In genomic region chr19:33298146-33298911, GRCh38 we compare ENCODE assay signal across 12 cellular contexts.
DNase-seq lines count a peak whose midpoint lies in the region; FAIRE-seq and TF ChIP-seq lines count a peak whose summit lies in the region.
"Had no signal": no experiment of that assay in that cellular context is flagged by ENCODE, and none has a peak within 500 bp of the region (broad histone marks: within the 10 kb centered on the region; RNA-seq: fewer than 3 reads in every experiment).

No MANE protein-coding gene starts in this region.

- no peaks in the 10 kb centered on the region for H3K27me3 ChIP-seq in parathyroid adenoma (ENCODE audit: control insufficient read depth, insufficient read depth, low read length)
- H3K27me3 ChIP-seq: pancreas had no signal

- peaks cover 59% of the 10 kb centered on the region for H3K4me1 ChIP-seq in parathyroid adenoma

- peak overlapping the region; percentile 99 for H3K27ac ChIP-seq in parathyroid adenoma
- H3K27ac ChIP-seq: pancreas had no signal

- H2AFZ ChIP-seq in parathyroid adenoma, result peak overlapping the region; percentile 51

- TF ChIP-seq POLR2A in H54 (IDR thresholded peaks at IDR 0.05; ENCODE audit: low read depth, low read length), result no peak

- H3K4me2 ChIP-seq in parathyroid adenoma (ENCODE audit: low read length), result peak overlapping the region; percentile 25

- no peaks in the 10 kb centered on the region for H3K9me3 ChIP-seq in parathyroid adenoma (ENCODE audit: control insufficient read depth, low read length)
- H3K9me3 ChIP-seq: pancreas had no signal

- no peaks in the 10 kb centered on the region for H3K36me3 ChIP-seq in parathyroid adenoma (ENCODE audit: control insufficient read depth, insufficient read depth, low read length)
- H3K36me3 ChIP-seq: pancreas had no signal

- H3K4me3 ChIP-seq in epithelial cell of esophagus (ENCODE audit: low read length) (no peak overlapping the region), parathyroid adenoma (ENCODE audit: low read depth, low read length) (no peak overlapping the region)
- H3K4me3 ChIP-seq: pancreas had no signal

- peaks cover 22% of the 10 kb centered on the region for H3K79me2 ChIP-seq in parathyroid adenoma

- TF ChIP-seq CTCF in epithelial cell of esophagus (IDR thresholded peaks at IDR 0.05; ENCODE audit: insufficient read depth, low read depth, low read length, missing control alignments), result no peak
- TF ChIP-seq CTCF in parathyroid adenoma (IDR thresholded peaks at IDR 0.05), result no peak

- DNase-seq in CD1c-positive myeloid dendritic cell (ENCODE audit: extremely low spot score) (peak; percentile 63), NCI-H526 (lab: John Stamatoyannopoulos, UW) (peak; percentile 44 to 78), epithelial cell of esophagus (ENCODE audit: low read depth) (peak; percentile 94), H54 (ENCODE audit: insufficient read length, low spot score) (no peak), middle frontal gyrus (ENCODE audit: extremely low spot score, low spot score) (no peak), GM03348 (ENCODE audit: low spot score) (no peak), SKM-1 treated with dmso at 0.1 percent for 144 hours (lab: John Stamatoyannopoulos, UW; ENCODE audit: unreplicated experiment) (no peak)
- DNase-seq: H9, NCI-H1048, NCI-H446 treated with DMSO at 0.1 percent for 48 hours had no signal

- FAIRE-seq in H54 (lab: Jason Lieb, UNC), result no peak
- FAIRE-seq: pancreas had no signal

- peak overlapping the region; percentile 96 for H3K9ac ChIP-seq in parathyroid adenoma

Comparison
In these comparisons a context has a peak if more than half of its experiments do, and no peak if none do; other contexts are left out.
1. DNase-seq: peak in CD1c-positive myeloid dendritic cell (single experiment), NCI-H526 (2 of 2) and epithelial cell of esophagus (single experiment); none in H54 (single experiment), middle frontal gyrus (single experiment), GM03348 (single experiment) and SKM-1 treated with dmso at 0.1 percent for 144 hours (single experiment).